In the genomic region with DNA sequence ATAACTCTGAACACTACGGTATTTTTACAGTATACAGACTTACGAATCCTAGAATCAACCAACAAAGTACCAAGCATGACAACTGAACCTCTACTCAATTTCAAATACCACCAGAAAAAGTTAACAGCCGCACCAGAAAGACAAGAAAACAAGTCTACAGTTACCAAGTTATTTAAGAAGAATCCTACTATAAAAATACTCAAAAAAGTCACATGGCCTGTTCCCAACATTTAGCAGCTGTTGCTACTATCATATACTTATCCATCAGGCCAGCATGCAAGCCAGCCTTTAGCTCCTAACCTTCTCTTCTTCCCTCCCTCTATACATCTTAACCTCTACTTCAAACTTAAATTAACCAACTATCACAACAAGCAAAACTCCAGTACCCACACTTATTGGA, we compare ENCODE assay signal across 7 cellular contexts. TPM values are rescaled to one million over a fixed set of nuclear protein-coding genes. Genes with fewer than 3 reads are reported as not detected.
A peak's percentile ranks its signal among the peaks of the same experiment; 100 is the strongest.
DNase-seq lines count a peak whose midpoint lies in the region; ATAC-seq and TF ChIP-seq lines count a peak whose summit lies in the region.

No MANE protein-coding gene starts in this region.

- H3K23me2 ChIP-seq in H9 (ENCODE audit: insufficient read length, low read depth, low read length, poor library complexity, severe bottlenecking) = peaks cover 8% of the 10 kb centered on the region

- peak overlapping the region in 2 of 3 experiments; percentile 20 to 78; a peak in 4 of 7 replicates for H3K27ac Mint-ChIP-seq in H9

- no peak overlapping the region for H3K4ac ChIP-seq in H9 (ENCODE audit: low read depth, low read length)

- no peak overlapping the region for H3K18ac ChIP-seq in H9 (ENCODE audit: insufficient read length, low read depth, low read length)

- DNase-seq in H9 = no peak
- no peak for DNase-seq in SK-N-MC (ENCODE audit: low read depth, low spot score)
- DNase-seq in fibroblast of the aortic adventitia (ENCODE audit: low read depth) = peak; percentile 26
- DNase-seq in gastrocnemius medialis = no peak
- DNase-seq in NCI-H69 (lab: John Stamatoyannopoulos, UW) = no peak
- DNase-seq in left lobe of liver (ENCODE audit: low spot score) = no peak

- H3K27me3 ChIP-seq in H9 (ENCODE audit: insufficient read depth, low read length) = no peaks in the 10 kb centered on the region
- no peaks in the 10 kb centered on the region for H3K27me3 ChIP-seq in gastrocnemius medialis

- peak overlapping the region; percentile 86 to 95 for H3K4me3 Mint-ChIP-seq in H9

- H3K4me3 ChIP-seq in SK-N-MC (peak overlapping the region; percentile 100), fibroblast of the aortic adventitia (ENCODE audit: low read depth, low read length) (peak overlapping the region; percentile 98), gastrocnemius medialis (peak overlapping the region; percentile 93 to 100 (median 98))

- H3K14ac ChIP-seq in H9 (ENCODE audit: insufficient read depth, low read length) = no peak overlapping the region

- WGBS in H9 (ENCODE audit: extremely low coverage, insufficient read length, low lambda C conversion rate) = no CpG with 5 or more reads among the region's 3 CpGs

- peaks cover 2% of the 10 kb centered on the region; the same call in 1 of the 2 replicates for H3K4me1 ChIP-seq in H9 (ENCODE audit: insufficient read depth, low read length)
- peaks cover 42 to 52% of the 10 kb centered on the region in 2 donors for H3K4me1 ChIP-seq in gastrocnemius medialis

- peaks cover 0 to 3% of the 10 kb centered on the region in 2 experiments; a peak in 2 of 5 replicates for H3K9me3 Mint-ChIP-seq in H9

- peaks cover 56 to 65% (median 57%) of the 10 kb centered on the region in 3 experiments for H3K36me3 Mint-ChIP-seq in H9 (ENCODE audit: insufficient read depth in 1 of 3, low read depth in 3 of 3)

- H3K79me2 ChIP-seq in H9 (ENCODE audit: insufficient read depth, low read length) = peaks cover 56% of the 10 kb centered on the region

- ATAC-seq in gastrocnemius medialis (no peak), GM18502 (IDR thresholded peaks at IDR 0.05; ENCODE audit: poor library complexity, unreplicated experiment) (no peak), left lobe of liver (no peak)

- H2BK12ac ChIP-seq in H9 (ENCODE audit: insufficient read length, low read depth, low read length) = no peak overlapping the region

- no peak overlapping the region for H2BK5ac ChIP-seq in H9 (ENCODE audit: insufficient read length, low read length)

- no peak overlapping the region for H3K27ac ChIP-seq in H9 (ENCODE audit: insufficient read length, low read depth, low read length)
- no peak overlapping the region for H3K27ac ChIP-seq in SK-N-MC
- peak overlapping the region; percentile 96 to 98 (median 98) for H3K27ac ChIP-seq in gastrocnemius medialis

- peaks cover 58% of the 10 kb centered on the region for H3K36me3 ChIP-seq in SK-N-MC (ENCODE audit: insufficient read depth, low read length)
- peaks cover 0 to 44% of the 10 kb centered on the region in 2 donors for H3K36me3 ChIP-seq in gastrocnemius medialis

- H2BK15ac ChIP-seq in H9 (ENCODE audit: low read depth, low read length) = no peak overlapping the region

- H4K8ac ChIP-seq in H9 (replicated peaks; ENCODE audit: insufficient read length, low read depth, low read length) = no peak overlapping the region

- no peak for TF ChIP-seq POLR2A in gastrocnemius medialis (IDR thresholded peaks at IDR 0.05)

- H3K27me3 Mint-ChIP-seq in H9 (ENCODE audit: low read depth) = no peaks in the 10 kb centered on the region

- TF ChIP-seq CTCF in H9 (conservative IDR thresholded peaks at IDR 0.05) (no peak), fibroblast of the aortic adventitia (IDR thresholded peaks at IDR 0.05; ENCODE audit: insufficient read depth, low read length) (no peak), gastrocnemius medialis (IDR thresholded peaks at IDR 0.05 in 4 of 5, conservative IDR thresholded peaks at IDR 0.05 in 1 of 5) (no peak)

- no peaks in the 10 kb centered on the region for H4K20me1 ChIP-seq in H9 (ENCODE audit: control insufficient read depth, insufficient read depth, insufficient read length)

- H2BK120ac ChIP-seq in H9 (ENCODE audit: low read depth, low read length, poor library complexity, severe bottlenecking) = no peak overlapping the region

- no peak overlapping the region for H2AK5ac ChIP-seq in H9 (ENCODE audit: insufficient read length, low read length)

- H4K91ac ChIP-seq in H9 (ENCODE audit: insufficient read length, low read depth, low read length) = no peak overlapping the region

- no peak overlapping the region for H2BK20ac ChIP-seq in H9 (ENCODE audit: low read depth, low read length, poor library complexity, severe bottlenecking)

- H4K5ac ChIP-seq in H9 (ENCODE audit: insufficient read length, low read depth, low read length) = no peak overlapping the region

- H2AFZ ChIP-seq in H9 (ENCODE audit: low read length) = no peak overlapping the region

- in situ Hi-C loops in gastrocnemius medialis (cut with MboI; ENCODE audit: low sequenced_read_pairs in 4 of 4) = loop anchor here in 1 of 4 donors (5.0 kb wide), 1 partner anchor 49 kb away; a partner anchor contains a TSS

- no peaks in the 10 kb centered on the region for H3K79me1 ChIP-seq in H9 (ENCODE audit: insufficient read depth, low read depth, low read length, poor library complexity, severe bottlenecking)

- no peak overlapping the region for H3K56ac ChIP-seq in H9 (ENCODE audit: insufficient read length, low read depth, low read length)

- H3K4me1 Mint-ChIP-seq in H9 = peaks cover 39 to 52% of the 10 kb centered on the region in 2 experiments

- no peak overlapping the region for H3T11ph ChIP-seq in H9 (ENCODE audit: low read length)

- H3K9ac ChIP-seq in H9 (ENCODE audit: extremely low read depth, insufficient read length, low read length) (peak overlapping the region; percentile 97), SK-N-MC (ENCODE audit: insufficient read length) (peak overlapping the region; percentile 100)

- H3K9me3 ChIP-seq in H9 (ENCODE audit: control insufficient read depth, low read depth, low read length) = no peaks in the 10 kb centered on the region
- H3K9me3 ChIP-seq in SK-N-MC (ENCODE audit: low read depth, low read length) = no peaks in the 10 kb centered on the region
- H3K9me3 ChIP-seq in gastrocnemius medialis = no peaks in the 10 kb centered on the region

- intact Hi-C loops in gastrocnemius medialis (cut with DNase I; ENCODE audit: low total_unique reads) = loop anchor here (5.0 kb wide), 1 partner anchor 1516 kb away; a partner anchor contains a TSS

- H3K4me2 ChIP-seq in H9 (ENCODE audit: insufficient read depth, insufficient read length, low read length) = peak overlapping the region; percentile 100

- no peak overlapping the region for H3K23ac ChIP-seq in H9 (ENCODE audit: insufficient read length, low read depth, low read length)

RNA-seq across cellular contexts. Expression of a gene that starts 1.9 kb away (rescaled TPM):
- total RNA-seq in H9 (2021) (189 and 199 TPM in 2 replicates), fibroblast of the aortic adventitia (ENCODE audit: low replicate concordance) (90.5 and 95.1 TPM in 2 replicates), gastrocnemius medialis (10 to 100 TPM; 43.0 to 59.3 (median 54.5) TPM), left lobe of liver (31.0 TPM)

RNA-seq across cellular contexts. Expression of a gene that starts 47.1 kb away (rescaled TPM):
- total RNA-seq in H9 (2021) (33.0 and 35.5 TPM in 2 replicates), fibroblast of the aortic adventitia (ENCODE audit: low replicate concordance) (99.1 and 188 TPM in 2 replicates), gastrocnemius medialis (10 to 100 TPM; 16.0 to 38.5 (median 24.7) TPM), left lobe of liver (37.5 TPM)

Comparison
In these comparisons a context has a peak if more than half of its experiments do, and no peak if none do; other contexts are left out.
1. H3K27ac ChIP-seq: peak in gastrocnemius medialis (4 of 4); none in H9 (single experiment) and SK-N-MC (single experiment).
2. Peak in every context shown above with its lines, with median percentiles within 50 percentile points of each other: H3K4me3 ChIP-seq.